ENCODE assay signal across 17 cellular contexts in the genomic region with DNA sequence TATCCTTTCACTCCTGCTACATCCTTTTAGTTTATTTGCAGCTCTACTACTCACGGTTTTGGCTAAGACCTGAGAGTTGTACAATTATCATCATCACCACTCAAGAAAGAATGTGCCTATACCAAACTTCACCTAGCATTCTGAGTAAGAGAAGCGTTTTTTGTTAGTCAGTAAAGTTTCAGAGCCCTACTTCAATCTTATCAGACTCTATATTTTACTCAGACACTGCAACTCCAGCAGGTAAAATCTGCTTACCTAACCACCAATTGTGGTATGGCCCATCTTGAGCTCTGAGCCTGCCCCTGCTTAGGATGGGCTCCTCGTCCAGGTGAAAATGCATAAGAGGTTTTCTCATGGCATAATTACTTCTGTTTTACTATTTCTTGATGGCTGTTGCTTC. TPM values are rescaled to one million over a fixed set of nuclear protein-coding genes. Genes with fewer than 3 reads are reported as not detected.
"Had no signal": no experiment of that assay in that cellular context is flagged by ENCODE, and none has a peak within 500 bp of the region (broad histone marks: within the 10 kb centered on the region; RNA-seq: fewer than 3 reads in every experiment).

No MANE protein-coding gene starts in this region.

- DNase-seq: activated CD4-positive, alpha-beta T cell treated with anti-CD3 and anti-CD28 coated beads for 4 hours; activated CD8-positive, alpha-beta memory T cell treated with anti-CD3 and anti-CD28 coated beads, Interleukin-2, amount 50 U/mL, for 48 hours; activated naive CD4-positive, alpha-beta T cell treated with anti-CD3 and anti-CD28 coated beads, Interleukin-2, amount 10 ng/mL, durations not matched to agents 7 days and 5 days; activated naive CD8-positive, alpha-beta T cell treated with anti-CD3 and anti-CD28 coated beads, Interleukin-2, amount 50 U/mL, for 24 hours; cerebellar nuclear complex; gastrocnemius medialis; hippocampal formation; left ventricle myocardium inferior; naive thymus-derived CD8-positive, alpha-beta T cell; posterior cingulate gyrus; right lobe of liver; stimulated activated CD4-positive, alpha-beta T cell treated with anti-CD3 and anti-CD28 coated beads, Interleukin-1b, Interleukin-23, amount 100 ng/mL, for 48 hours; T-helper 9 cell had no signal

- H3K27me3 Mint-ChIP-seq: activated naive CD8-positive, alpha-beta T cell treated with anti-CD3 and anti-CD28 coated beads, Interleukin-2, amount 50 U/mL, for 24 hours; naive thymus-derived CD8-positive, alpha-beta T cell had no signal

- H3K9me3 Mint-ChIP-seq: activated T-helper 2 cell treated with anti-CD3 and anti-CD28 coated beads, Interferon-gamma antibody, Interleukin-2, Interleukin-4, amounts not matched to agents 10 μg/mL and 5 μg/mL and 100 μg/mL, durations not matched to agents 14 hours and 24 hours and 36 hours; naive thymus-derived CD8-positive, alpha-beta T cell; neural progenitor cell; type B pancreatic cell had no signal

- H3K4me1 Mint-ChIP-seq: activated naive CD8-positive, alpha-beta T cell treated with anti-CD3 and anti-CD28 coated beads, Interleukin-2, amount 50 U/mL, for 24 hours; neural progenitor cell had no signal

- H3K27ac Mint-ChIP-seq: activated naive CD4-positive, alpha-beta T cell treated with anti-CD3 and anti-CD28 coated beads, Interleukin-2, amount 10 ng/mL, durations not matched to agents 7 days and 5 days; activated naive CD8-positive, alpha-beta T cell treated with anti-CD3 and anti-CD28 coated beads, Interleukin-2, amount 50 U/mL, for 24 hours; activated T-helper 2 cell treated with anti-CD3 and anti-CD28 coated beads, Interferon-gamma antibody, Interleukin-2, Interleukin-4, amounts not matched to agents 10 μg/mL and 5 μg/mL and 100 μg/mL, durations not matched to agents 14 hours and 24 hours and 36 hours; naive thymus-derived CD8-positive, alpha-beta T cell; neural progenitor cell; type B pancreatic cell had no signal

- ATAC-seq: activated naive CD8-positive, alpha-beta T cell treated with anti-CD3 and anti-CD28 coated beads, Interleukin-2, amount 50 U/mL, for 24 hours; gastrocnemius medialis; naive thymus-derived CD8-positive, alpha-beta T cell; right lobe of liver had no signal

- H3K4me3 Mint-ChIP-seq: activated naive CD4-positive, alpha-beta T cell treated with anti-CD3 and anti-CD28 coated beads, Interleukin-2, amount 10 ng/mL, durations not matched to agents 7 days and 5 days; activated naive CD8-positive, alpha-beta T cell treated with anti-CD3 and anti-CD28 coated beads, Interleukin-2, amount 50 U/mL, for 24 hours; naive thymus-derived CD8-positive, alpha-beta T cell; neural progenitor cell; type B pancreatic cell had no signal

- H3K36me3 Mint-ChIP-seq: activated naive CD4-positive, alpha-beta T cell treated with anti-CD3 and anti-CD28 coated beads, Interleukin-2, amount 10 ng/mL, durations not matched to agents 7 days and 5 days; neural progenitor cell; type B pancreatic cell had no signal

RNA-seq across cellular contexts. Expression of gene ICOS, which starts 37.1 kb away (rescaled TPM):
- total RNA-seq: gastrocnemius medialis, left ventricle myocardium inferior, lung microvascular endothelial cell had no signal
